18 cellular contexts compared by ENCODE assay signal in genomic region chr18:13380671-13381070, GRCh38.
DNase-seq lines count a peak whose midpoint lies in the region; ATAC-seq and TF ChIP-seq lines count a peak whose summit lies in the region.
"Had no signal": no experiment of that assay in that cellular context is flagged by ENCODE, and none has a peak within 500 bp of the region (broad histone marks: within the 10 kb centered on the region; RNA-seq: fewer than 3 reads in every experiment).

No MANE protein-coding gene starts in this region.

- peaks cover 93% of the 10 kb centered on the region for H3K4me1 Mint-ChIP-seq in activated T-cell treated with anti-CD3 and anti-CD28 coated beads, Interleukin-2, amount 50 U/mL, for 24 hours (ENCODE audit: low read depth)
- H3K4me1 Mint-ChIP-seq in T-cell = peaks cover 89 to 95% (median 93%) of the 10 kb centered on the region in 3 donors

- no peaks in the 10 kb centered on the region for H3K36me3 ChIP-seq in gastrocnemius medialis
- H3K36me3 ChIP-seq: transverse colon had no signal

- no peak for TF ChIP-seq POLR2A in gastrocnemius medialis (IDR thresholded peaks at IDR 0.05)

- H3K9me3 Mint-ChIP-seq in activated T-cell treated with anti-CD3 and anti-CD28 coated beads, Interleukin-2, amount 50 U/mL, for 24 hours = peaks cover 3% of the 10 kb centered on the region
- H3K9me3 Mint-ChIP-seq in T-cell = no peaks in the 10 kb centered on the region
- H3K9me3 Mint-ChIP-seq: natural killer cell treated with Interleukin-12 subunit alpha and Interleukin-12 subunit beta and Interleukin-15 and Interleukin-18, amount 100 ng/mL, for 72 hours had no signal

- in situ Hi-C loops in gastrocnemius medialis (cut with MboI; ENCODE audit: low sequenced_read_pairs in 4 of 4) = loop anchor here in 1 of 4 donors (10.0 kb wide), 1 partner anchor 144 kb away; no protein-coding TSS in a partner anchor

- no peaks in the 10 kb centered on the region for H3K27me3 Mint-ChIP-seq in activated T-cell treated with anti-CD3 and anti-CD28 coated beads, Interleukin-2, amount 50 U/mL, for 24 hours
- H3K27me3 Mint-ChIP-seq in T-cell = no peaks in the 10 kb centered on the region

- H3K36me3 Mint-ChIP-seq in activated T-cell treated with anti-CD3 and anti-CD28 coated beads, Interleukin-2, amount 50 U/mL, for 24 hours (ENCODE audit: low read depth) = peaks cover 4% of the 10 kb centered on the region
- no peaks in the 10 kb centered on the region for H3K36me3 Mint-ChIP-seq in T-cell
- H3K36me3 Mint-ChIP-seq: natural killer cell treated with Interleukin-12 subunit alpha and Interleukin-12 subunit beta and Interleukin-15 and Interleukin-18, amount 100 ng/mL, for 72 hours had no signal

- H3K9me3 ChIP-seq in gastrocnemius medialis = no peaks in the 10 kb centered on the region
- H3K9me3 ChIP-seq: transverse colon had no signal

- intact Hi-C loops in dorsolateral prefrontal cortex (cut with DNase I) = loop anchor here in 1 of 2 donors (5.0 kb wide), 1 partner anchor 163 kb away; the partner anchor contains the start of gene LDLRAD4
- intact Hi-C loops in gastrocnemius medialis (cut with DNase I; ENCODE audit: low total_unique reads) = loop anchor here (5.0 kb wide), 1 partner anchor 152 kb away; no protein-coding TSS in a partner anchor

- H3K4me1 ChIP-seq in gastrocnemius medialis = peaks cover 47 to 57% of the 10 kb centered on the region in 2 donors

- CTCF ChIA-PET in T-cell (lab: Charles Lee) = interaction anchor here in 1 of 2 donors (0.7 kb wide), 1 partner anchor 8 kb away, joined by 3 read pairs; no protein-coding TSS in a partner anchor

- ATAC-seq in T-cell (replicated peaks in 1 of 4) = no peak
- ATAC-seq in gastrocnemius medialis = no peak
- ATAC-seq in HG02798 (IDR thresholded peaks at IDR 0.05; ENCODE audit: poor library complexity, unreplicated experiment) = no peak
- ATAC-seq: K562; natural killer cell treated with Interleukin-12 subunit alpha and Interleukin-12 subunit beta and Interleukin-15 and Interleukin-18, amount 100 ng/mL, for 72 hours had no signal

- TF ChIP-seq CTCF in dorsolateral prefrontal cortex (IDR thresholded peaks at IDR 0.05 in 54 of 56, conservative IDR thresholded peaks at IDR 0.05 in 2 of 56; ENCODE audit: low read depth in 1 of 56, partially characterized antibody in 56 of 56) (no peak), gastrocnemius medialis (IDR thresholded peaks at IDR 0.05 in 4 of 5, conservative IDR thresholded peaks at IDR 0.05 in 1 of 5) (no peak)

- POLR2A ChIA-PET in T-cell (lab: Charles Lee) = no interaction called here

- no peak for DNase-seq in activated T-cell treated with anti-CD3 and anti-CD28 coated beads, Interleukin-2, amount 50 U/mL, for 24 hours
- no peak for DNase-seq in activated T-cell treated with anti-CD3 and anti-CD28 coated beads, Interleukin-2, amount 50 U/mL, for 1 hour
- DNase-seq in T-cell (no peak), dorsolateral prefrontal cortex (peak in 1 of 10 donors; percentile 2), gastrocnemius medialis (no peak), caudate nucleus (lab: John Stamatoyannopoulos, UW) (no peak), C1 segment of cervical spinal cord (lab: John Stamatoyannopoulos, UW) (no peak)
- DNase-seq: amniotic stem cell; DMS 273 treated with DMSO at 0.1 percent for 48 hours; NCI-H1105 treated with DMSO at 0.1 percent for 48 hours; NCI-H446 treated with DMSO at 0.1 percent for 48 hours; OCI-M1; stimulated activated CD4-positive, alpha-beta T cell treated with anti-CD3 and anti-CD28 coated beads, Interleukin-4, amount 100 ng/mL, for 1 hour; transverse colon had no signal

- no peaks in the 10 kb centered on the region for H3K27me3 ChIP-seq in dorsolateral prefrontal cortex
- no peaks in the 10 kb centered on the region for H3K27me3 ChIP-seq in gastrocnemius medialis
- H3K27me3 ChIP-seq: transverse colon had no signal

- H3K27ac Mint-ChIP-seq in activated T-cell treated with anti-CD3 and anti-CD28 coated beads, Interleukin-2, amount 50 U/mL, for 24 hours = peak overlapping the region; percentile 66
- peak overlapping the region; percentile 88 to 98 for H3K27ac Mint-ChIP-seq in T-cell

- H3K4me3 Mint-ChIP-seq in activated T-cell treated with anti-CD3 and anti-CD28 coated beads, Interleukin-2, amount 50 U/mL, for 24 hours = no peak overlapping the region
- peak overlapping the region in 1 of 3 donors; percentile 90 for H3K4me3 Mint-ChIP-seq in T-cell

- H3K4me3 ChIP-seq in dorsolateral prefrontal cortex (no peak overlapping the region), gastrocnemius medialis (no peak overlapping the region)
- H3K4me3 ChIP-seq: K562, transverse colon had no signal

- peak overlapping the region in 42 of 59 donors; percentile 1 to 93 (median 76) for H3K27ac ChIP-seq in dorsolateral prefrontal cortex
- peak overlapping the region in 3 of 4 donors; percentile 42 to 68 (median 57) for H3K27ac ChIP-seq in gastrocnemius medialis
- H3K27ac ChIP-seq in caudate nucleus (ENCODE audit: low read depth, low read length) = no peak overlapping the region
- H3K27ac ChIP-seq: VCaP had no signal
